In the genomic region with DNA sequence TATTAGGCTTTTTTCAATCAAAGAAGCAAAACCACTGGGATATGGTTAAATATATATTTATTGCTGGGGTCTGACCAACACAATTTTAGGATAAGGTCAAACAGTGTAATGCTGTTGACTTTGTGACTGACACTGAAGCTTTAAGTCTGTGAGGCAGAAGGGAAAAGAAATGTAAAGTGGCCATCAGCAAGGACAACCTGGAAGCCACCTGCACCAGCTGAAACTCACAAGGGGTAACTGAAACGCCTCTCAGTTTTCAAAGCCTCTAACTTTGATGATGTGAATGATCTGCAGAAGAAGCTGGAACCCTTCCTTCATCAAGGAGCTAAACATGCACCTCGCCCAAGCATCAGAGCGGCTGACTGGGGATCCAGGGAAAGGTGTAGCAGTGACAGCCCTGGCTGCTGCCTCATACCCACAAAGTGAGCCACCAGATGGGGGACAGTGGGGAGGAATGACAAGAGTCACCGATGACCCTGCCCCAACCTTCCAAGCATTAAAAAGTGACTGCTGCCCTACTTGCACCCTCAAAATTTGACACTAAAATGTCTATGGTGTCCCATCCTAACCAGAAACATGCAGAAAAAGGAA, we compare ENCODE assay signal across 33 cellular contexts.
"Had no signal": no experiment of that assay in that cellular context is flagged by ENCODE, and none has a peak within 500 bp of the region (broad histone marks: within the 10 kb centered on the region; RNA-seq: fewer than 3 reads in every experiment).

No MANE protein-coding gene starts in this region.

- H3K36me3 ChIP-seq: ascending aorta, cardiac muscle cell, colonic mucosa had no signal

- H3K4me3 Mint-ChIP-seq: activated B cell treated with CpG ODN at 0.5 μM for 24 hours; activated CD4-positive, alpha-beta memory T cell treated with anti-CD3 and anti-CD28 coated beads for 36 hours; activated CD4-positive, alpha-beta T cell treated with anti-CD3 and anti-CD28 coated beads, Interleukin-2, amount 10 ng/mL, durations not matched to agents 24 days and 14 days; activated CD8-positive, alpha-beta T cell treated with anti-CD3 and anti-CD28 coated beads for 36 hours; activated naive CD4-positive, alpha-beta T cell treated with anti-CD3 and anti-CD28 coated beads, Interleukin-2, amount 10 ng/mL, durations not matched to agents 7 days and 5 days; activated naive CD4-positive, alpha-beta T cell treated with anti-CD3 and anti-CD28 coated beads, Interleukin-2, amount 50 U/mL, for 24 hours; activated naive CD8-positive, alpha-beta T cell; activated naive CD8-positive, alpha-beta T cell treated with anti-CD3 and anti-CD28 coated beads, Interleukin-2, amount 10 ng/mL, durations not matched to agents 7 days and 5 days; activated naive CD8-positive, alpha-beta T cell treated with anti-CD3 and anti-CD28 coated beads, Interleukin-2, amount 50 U/mL, for 24 hours; activated T-cell treated with anti-CD3 and anti-CD28 coated beads, Interleukin-2, amount 50 U/mL, for 24 hours; brain; T-helper 2 cell treated with Interferon-gamma antibody and Interleukin-4, amounts not matched to agents 5 μg/mL and 100 μg/mL, for 36 hours had no signal

- DNase-seq: activated B cell treated with CpG ODN at 0.5 μM for 24 hours; activated CD4-positive, alpha-beta memory T cell treated with anti-CD3 and anti-CD28 coated beads for 36 hours; activated CD4-positive, alpha-beta T cell treated with anti-CD3 and anti-CD28 coated beads for 4 hours; activated CD4-positive, alpha-beta T cell treated with anti-CD3 and anti-CD28 coated beads, Interleukin-2, amount 10 ng/mL, durations not matched to agents 24 days and 14 days; activated CD4-positive, alpha-beta T cell treated with anti-CD3 and anti-CD28 coated beads, Interleukin-2, amount 50 U/mL, for 1 hour; activated CD4-positive, alpha-beta T cell treated with anti-CD3 and anti-CD28 coated beads, Interleukin-2, amount 50 U/mL, for 4 hours; activated CD4-positive, CD25-positive, alpha-beta regulatory T cell treated with anti-CD3 and anti-CD28 coated beads, Interleukin-2, amount 50 U/mL, for 72 hours; activated CD8-positive, alpha-beta memory T cell treated with anti-CD3 and anti-CD28 coated beads, Interleukin-2, amount 50 U/mL, for 4 hours; activated CD8-positive, alpha-beta T cell treated with anti-CD3 and anti-CD28 coated beads for 36 hours; activated effector memory CD4-positive, alpha-beta T cell treated with Interleukin-2 at 50 U/mL for 16 hours; activated gamma-delta T cell; activated naive CD4-positive, alpha-beta T cell treated with anti-CD3 and anti-CD28 coated beads, Interleukin-2, amount 10 ng/mL, durations not matched to agents 7 days and 5 days; activated naive CD4-positive, alpha-beta T cell treated with Interleukin-2 at 50 U/mL for 16 hours; activated naive CD8-positive, alpha-beta T cell treated with anti-CD3 and anti-CD28 coated beads, Interleukin-2, amount 10 ng/mL, durations not matched to agents 7 days and 5 days; activated naive CD8-positive, alpha-beta T cell treated with anti-CD3 and anti-CD28 coated beads, Interleukin-2, amount 50 U/mL, for 24 hours; activated T-cell treated with anti-CD3 and anti-CD28 coated beads, Interleukin-2, amount 50 U/mL, for 24 hours; activated T-cell treated with anti-CD3 and anti-CD28 coated beads, Interleukin-2, amount 50 U/mL, for 48 hours; amygdala; anterior cingulate cortex; caudate nucleus; colonic mucosa; T-helper 2 cell; T-helper 9 cell had no signal

- H3K4me1 ChIP-seq: ascending aorta, colonic mucosa had no signal

- FAIRE-seq: bronchial epithelial cell, TTC549 had no signal

- H3K27ac ChIP-seq: ascending aorta, cardiac muscle cell, colonic mucosa, VCaP had no signal

- H3K36me3 Mint-ChIP-seq: activated CD4-positive, alpha-beta memory T cell treated with anti-CD3 and anti-CD28 coated beads for 36 hours; activated naive CD4-positive, alpha-beta T cell treated with anti-CD3 and anti-CD28 coated beads, Interleukin-2, amount 10 ng/mL, durations not matched to agents 7 days and 5 days; activated naive CD4-positive, alpha-beta T cell treated with anti-CD3 and anti-CD28 coated beads, Interleukin-2, amount 50 U/mL, for 24 hours; activated naive CD8-positive, alpha-beta T cell; activated naive CD8-positive, alpha-beta T cell treated with anti-CD3 and anti-CD28 coated beads, Interleukin-2, amount 10 ng/mL, durations not matched to agents 7 days and 5 days; brain had no signal

- ATAC-seq: activated CD8-positive, alpha-beta T cell treated with anti-CD3 and anti-CD28 coated beads for 36 hours; activated naive CD8-positive, alpha-beta T cell treated with anti-CD3 and anti-CD28 coated beads, Interleukin-2, amount 50 U/mL, for 24 hours had no signal

- H3K9me3 ChIP-seq: colonic mucosa had no signal

- H3K4me1 Mint-ChIP-seq: activated B cell treated with CpG ODN at 0.5 μM for 24 hours; activated CD4-positive, alpha-beta T cell treated with anti-CD3 and anti-CD28 coated beads, Interleukin-2, amount 10 ng/mL, durations not matched to agents 24 days and 14 days; activated naive CD4-positive, alpha-beta T cell treated with anti-CD3 and anti-CD28 coated beads, Interleukin-2, amount 10 ng/mL, durations not matched to agents 7 days and 5 days; activated naive CD4-positive, alpha-beta T cell treated with anti-CD3 and anti-CD28 coated beads, Interleukin-2, amount 50 U/mL, for 24 hours; activated naive CD8-positive, alpha-beta T cell treated with anti-CD3 and anti-CD28 coated beads, Interleukin-2, amount 10 ng/mL, durations not matched to agents 7 days and 5 days; activated naive CD8-positive, alpha-beta T cell treated with anti-CD3 and anti-CD28 coated beads, Interleukin-2, amount 50 U/mL, for 24 hours; brain had no signal

- H3K4me3 ChIP-seq: ascending aorta, cardiac muscle cell, colonic mucosa had no signal

- H3K27ac Mint-ChIP-seq: activated B cell treated with CpG ODN at 0.5 μM for 24 hours; activated CD4-positive, alpha-beta memory T cell treated with anti-CD3 and anti-CD28 coated beads for 36 hours; activated CD4-positive, alpha-beta T cell treated with anti-CD3 and anti-CD28 coated beads, Interleukin-2, amount 10 ng/mL, durations not matched to agents 24 days and 14 days; activated CD8-positive, alpha-beta T cell treated with anti-CD3 and anti-CD28 coated beads for 36 hours; activated naive CD4-positive, alpha-beta T cell treated with anti-CD3 and anti-CD28 coated beads, Interleukin-2, amount 10 ng/mL, durations not matched to agents 7 days and 5 days; activated naive CD4-positive, alpha-beta T cell treated with anti-CD3 and anti-CD28 coated beads, Interleukin-2, amount 50 U/mL, for 24 hours; activated naive CD8-positive, alpha-beta T cell; activated naive CD8-positive, alpha-beta T cell treated with anti-CD3 and anti-CD28 coated beads, Interleukin-2, amount 10 ng/mL, durations not matched to agents 7 days and 5 days; activated naive CD8-positive, alpha-beta T cell treated with anti-CD3 and anti-CD28 coated beads, Interleukin-2, amount 50 U/mL, for 24 hours; activated T-cell treated with anti-CD3 and anti-CD28 coated beads, Interleukin-2, amount 50 U/mL, for 24 hours; activated T-helper 2 cell treated with anti-CD3 and anti-CD28 coated beads, Interferon-gamma antibody, Interleukin-2, Interleukin-4, amounts not matched to agents 10 μg/mL and 5 μg/mL and 100 μg/mL, durations not matched to agents 14 hours and 24 hours and 36 hours; brain; T-helper 2 cell treated with Interferon-gamma antibody and Interleukin-4, amounts not matched to agents 5 μg/mL and 100 μg/mL, for 36 hours had no signal

- H3K27me3 Mint-ChIP-seq: activated B cell treated with CpG ODN at 0.5 μM for 24 hours; activated CD4-positive, alpha-beta memory T cell treated with anti-CD3 and anti-CD28 coated beads for 36 hours; activated CD4-positive, alpha-beta T cell treated with anti-CD3 and anti-CD28 coated beads, Interleukin-2, amount 10 ng/mL, durations not matched to agents 24 days and 14 days; activated CD8-positive, alpha-beta T cell treated with anti-CD3 and anti-CD28 coated beads for 36 hours; activated naive CD4-positive, alpha-beta T cell treated with anti-CD3 and anti-CD28 coated beads, Interleukin-2, amount 10 ng/mL, durations not matched to agents 7 days and 5 days; activated naive CD4-positive, alpha-beta T cell treated with anti-CD3 and anti-CD28 coated beads, Interleukin-2, amount 50 U/mL, for 24 hours; activated naive CD8-positive, alpha-beta T cell; activated naive CD8-positive, alpha-beta T cell treated with anti-CD3 and anti-CD28 coated beads, Interleukin-2, amount 10 ng/mL, durations not matched to agents 7 days and 5 days; activated naive CD8-positive, alpha-beta T cell treated with anti-CD3 and anti-CD28 coated beads, Interleukin-2, amount 50 U/mL, for 24 hours; activated T-cell treated with anti-CD3 and anti-CD28 coated beads, Interleukin-2, amount 50 U/mL, for 24 hours; brain had no signal

- H3K27me3 ChIP-seq: ascending aorta, cardiac muscle cell, colonic mucosa had no signal
